8 cellular contexts compared by ENCODE assay signal in the genomic region with DNA sequence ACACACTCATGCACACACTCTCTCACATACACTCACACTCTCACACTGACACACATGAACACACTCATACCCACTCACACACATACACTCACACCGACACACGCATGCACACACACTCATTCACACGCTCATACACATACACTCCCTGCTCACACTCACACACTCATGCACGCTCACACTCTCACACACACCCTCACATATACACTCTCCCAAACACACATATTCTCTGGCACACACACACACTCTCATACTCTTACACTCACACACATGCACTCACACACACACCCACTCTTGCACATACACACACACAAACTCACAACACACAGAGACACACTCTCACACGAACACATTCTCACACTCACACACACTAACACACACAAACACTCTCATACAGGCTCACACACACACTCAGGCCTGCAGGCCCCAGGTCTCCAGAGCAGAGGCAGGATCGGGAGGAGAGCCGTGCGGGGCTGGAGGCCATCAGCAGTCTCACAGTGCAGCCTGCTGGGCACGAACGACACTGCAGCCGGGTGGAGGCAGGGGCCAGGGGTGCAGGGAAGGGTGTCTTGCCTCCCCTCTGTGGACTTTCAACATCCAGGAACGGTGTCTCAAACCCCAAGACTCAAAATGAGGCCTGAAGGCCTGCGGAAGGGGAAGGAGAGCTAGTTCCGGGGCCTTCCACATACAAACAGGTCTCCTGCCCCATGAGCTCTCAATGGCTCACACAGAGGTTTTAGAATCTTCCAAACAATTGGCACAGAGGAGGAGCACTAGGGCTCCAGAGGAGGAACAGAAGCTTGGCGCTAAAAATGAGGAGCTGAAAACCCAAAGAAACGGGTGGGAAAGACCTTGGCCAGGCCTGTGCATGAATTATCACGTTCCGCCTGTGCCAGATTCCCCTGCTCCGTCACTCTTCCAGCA.
DNase-seq lines count a peak whose midpoint lies in the region; ATAC-seq, FAIRE-seq and TF ChIP-seq lines count a peak whose summit lies in the region.

No MANE protein-coding gene starts in this region.

- POLR2A ChIA-PET in BJ (lab: Charles Lee): no interaction called here
- POLR2A ChIA-PET in WTC11 (lab: Charles Lee): no interaction called here

- H3K27me3 ChIP-seq in BJ (ENCODE audit: control insufficient read depth, insufficient read depth, low read length) (no peaks in the 10 kb centered on the region; the same call in none of the 2 replicates), tibial nerve (no peaks in the 10 kb centered on the region)

- no peaks in the 10 kb centered on the region for H3K4me1 Mint-ChIP-seq in WTC11

- WGBS in tibial nerve, 2 donors: 59 to 64% methylated on average over 18 to 19 of the region's 19 CpGs

- no peak overlapping the region for H3K27ac Mint-ChIP-seq in WTC11

- ATAC-seq in WTC11: peak; percentile 100
- no peak for ATAC-seq in GM18867 (IDR thresholded peaks at IDR 0.05; ENCODE audit: unreplicated experiment)

- TF ChIP-seq POLR2A in H54 (IDR thresholded peaks at IDR 0.05; ENCODE audit: low read depth, low read length) (no peak), tibial nerve (IDR thresholded peaks at IDR 0.05) (no peak)

- TF ChIP-seq EP300 in tibial nerve (IDR thresholded peaks at IDR 0.05): no peak

- no peaks in the 10 kb centered on the region for H3K9me3 Mint-ChIP-seq in WTC11

- no peaks in the 10 kb centered on the region for H3K4me1 ChIP-seq in tibial nerve

- DNase-seq in BJ (ENCODE audit: low read depth) (no peak), H54 (ENCODE audit: insufficient read length, low spot score) (peak; percentile 35), WTC11 (ENCODE audit: low spot score) (peak; percentile 85), islet precursor cell (peak; percentile 87), tibial nerve (ENCODE audit: low spot score in 2 of 2) (peak in 1 of 2 donors; percentile 13), midbrain (lab: John Stamatoyannopoulos, UW) (no peak), NOMO-1 treated with dmso at 0.1 percent for 144 hours (lab: John Stamatoyannopoulos, UW; ENCODE audit: unreplicated experiment) (no peak)

- no peak overlapping the region for H3K4me3 Mint-ChIP-seq in WTC11

- H3K36me3 ChIP-seq in BJ (ENCODE audit: control insufficient read depth, insufficient read depth, low read length) (no peaks in the 10 kb centered on the region), tibial nerve (no peaks in the 10 kb centered on the region)

- H3K27me3 Mint-ChIP-seq in WTC11 (ENCODE audit: low read depth): no peaks in the 10 kb centered on the region

- FAIRE-seq in H54 (lab: Jason Lieb, UNC): no peak

- no peaks in the 10 kb centered on the region for H3K36me3 Mint-ChIP-seq in WTC11

- CTCF ChIA-PET in BJ (lab: Yijun Ruan, JAX) (interaction anchor here (0.7 to 3.2 kb wide), 8 partner anchors 10 to 372 kb away, joined by 3 to 14 read pairs (median 4); no protein-coding TSS in a partner anchor), WTC11 (lab: Charles Lee) (interaction anchor here (0.7 to 3.3 kb wide), 7 partner anchors 14 to 626 kb away, joined by 3 to 30 read pairs (median 4); no protein-coding TSS in a partner anchor)

- TF ChIP-seq CTCF in BJ (IDR thresholded peaks at IDR 0.05; ENCODE audit: insufficient read depth, low read depth, low read length) (peak; percentile 54), WTC11 (IDR thresholded peaks at IDR 0.05) (peak; percentile 78), tibial nerve (IDR thresholded peaks at IDR 0.05) (peak in 4 of 5 experiments; percentile 15 to 42 (median 29))

- H3K9me3 ChIP-seq in tibial nerve: no peaks in the 10 kb centered on the region

- H3K27ac ChIP-seq in tibial nerve: no peak overlapping the region

- H3K4me3 ChIP-seq in BJ (ENCODE audit: low read depth, low read length) (no peak overlapping the region), tibial nerve (no peak overlapping the region)

TF ChIP-seq in WTC11, 78 proteins besides CTCF, POLR2A, EP300 and RAD21:
- no peak for TF ChIP-seq ZNF219 (CRISPR knock-in tag; IDR thresholded peaks at IDR 0.05; ENCODE audit: borderline replicate concordance)
- TF ChIP-seq, protein P1, sequence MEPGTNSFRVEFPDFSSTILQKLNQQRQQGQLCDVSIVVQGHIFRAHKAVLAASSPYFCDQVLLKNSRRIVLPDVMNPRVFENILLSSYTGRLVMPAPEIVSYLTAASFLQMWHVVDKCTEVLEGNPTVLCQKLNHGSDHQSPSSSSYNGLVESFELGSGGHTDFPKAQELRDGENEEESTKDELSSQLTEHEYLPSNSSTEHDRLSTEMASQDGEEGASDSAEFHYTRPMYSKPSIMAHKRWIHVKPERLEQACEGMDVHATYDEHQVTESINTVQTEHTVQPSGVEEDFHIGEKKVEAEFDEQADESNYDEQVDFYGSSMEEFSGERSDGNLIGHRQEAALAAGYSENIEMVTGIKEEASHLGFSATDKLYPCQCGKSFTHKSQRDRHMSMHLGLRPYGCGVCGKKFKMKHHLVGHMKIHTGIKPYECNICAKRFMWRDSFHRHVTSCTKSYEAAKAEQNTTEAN (CRISPR knock-in tag; IDR thresholded peaks at IDR 0.05): peak; percentile 89; the same call in 1 of the 2 replicates

Comparison
In these comparisons a context has a peak if more than half of its experiments do, and no peak if none do; other contexts are left out.
1. DNase-seq: peak in H54 (single experiment), WTC11 (single experiment) and islet precursor cell (single experiment); none in BJ (single experiment), midbrain (single experiment) and NOMO-1 treated with dmso at 0.1 percent for 144 hours (single experiment).
2. Peak in every context shown above with its lines, with median percentiles within 50 percentile points of each other: CTCF ChIP-seq.